In genomic region chr10:5656737-5657579, GRCh38 we compare ENCODE assay signal across 20 cellular contexts. TPM values are rescaled to one million over a fixed set of nuclear protein-coding genes. Genes with fewer than 3 reads are reported as not detected.
DNase-seq lines count a peak whose midpoint lies in the region; ATAC-seq, FAIRE-seq and TF ChIP-seq lines count a peak whose summit lies in the region.
"Had no signal": no experiment of that assay in that cellular context is flagged by ENCODE, and none has a peak within 500 bp of the region (broad histone marks: within the 10 kb centered on the region; RNA-seq: fewer than 3 reads in every experiment).

No MANE protein-coding gene starts in this region.

- H3K4me1 ChIP-seq in right atrium auricular region (no peaks in the 10 kb centered on the region), heart right ventricle (peaks cover 0 to 14% (median 0%) of the 10 kb centered on the region in 9 donors), Karpas-422 (ENCODE audit: low read length) (peaks cover 27% of the 10 kb centered on the region), kidney (ENCODE audit: control insufficient read depth in 1 of 2, insufficient read depth in 1 of 2, low read depth in 1 of 2, low read length in 2 of 2) (peaks cover 27 to 28% of the 10 kb centered on the region in 2 donors)

- H3K4me3 Mint-ChIP-seq in activated naive CD8-positive, alpha-beta T cell treated with anti-CD3 and anti-CD28 coated beads for 36 hours = peak overlapping the region; percentile 23
- H3K4me3 Mint-ChIP-seq: brain, nephron progenitor cell had no signal

- H3K4me3 ChIP-seq in right atrium auricular region (no peak overlapping the region), heart right ventricle (no peak overlapping the region), Karpas-422 (ENCODE audit: low read length) (no peak overlapping the region), kidney (ENCODE audit: low read length in 2 of 2) (no peak overlapping the region)
- H3K4me3 ChIP-seq: left lung, sigmoid colon, testis had no signal

- peaks cover 10% of the 10 kb centered on the region; the same call in 1 of the 2 replicates for H4K20me1 ChIP-seq in Karpas-422 (ENCODE audit: insufficient read depth, low read depth, low read length)

- H3K4me2 ChIP-seq in Karpas-422 (ENCODE audit: low read depth, low read length, poor library complexity, severe bottlenecking) = peak overlapping the region; percentile 33

- H3K4me1 Mint-ChIP-seq in activated naive CD8-positive, alpha-beta T cell treated with anti-CD3 and anti-CD28 coated beads for 36 hours = peaks cover 45% of the 10 kb centered on the region

- no peak overlapping the region for H2AFZ ChIP-seq in Karpas-422 (ENCODE audit: low read length)

- H3K27me3 Mint-ChIP-seq in activated naive CD8-positive, alpha-beta T cell treated with anti-CD3 and anti-CD28 coated beads for 36 hours = no peaks in the 10 kb centered on the region
- H3K27me3 Mint-ChIP-seq: brain had no signal

- no peaks in the 10 kb centered on the region for H3K9me3 Mint-ChIP-seq in activated naive CD8-positive, alpha-beta T cell treated with anti-CD3 and anti-CD28 coated beads for 36 hours
- H3K9me3 Mint-ChIP-seq: brain, nephron progenitor cell had no signal

- H3K27ac ChIP-seq in right atrium auricular region = no peak overlapping the region
- H3K27ac ChIP-seq in heart right ventricle = no peak overlapping the region
- no peak overlapping the region for H3K27ac ChIP-seq in Karpas-422 (ENCODE audit: low read length)
- H3K27ac ChIP-seq in kidney (ENCODE audit: low read depth in 2 of 2, low read length in 2 of 2) = no peak overlapping the region
- H3K27ac ChIP-seq: left lung, sigmoid colon, testis had no signal

- no peak for ATAC-seq in heart right ventricle
- no peak for ATAC-seq in HG03432 (IDR thresholded peaks at IDR 0.05; ENCODE audit: unreplicated experiment)
- ATAC-seq: left lung, SK-N-SH treated with all-trans-retinoic acid at 6 μM for 48 hours had no signal

- H3K36me3 ChIP-seq in right atrium auricular region = no peaks in the 10 kb centered on the region
- H3K36me3 ChIP-seq in heart right ventricle = peaks cover 0 to 16% (median 0%) of the 10 kb centered on the region in 9 donors
- H3K36me3 ChIP-seq in Karpas-422 (ENCODE audit: insufficient read depth, low read length) = no peaks in the 10 kb centered on the region
- H3K36me3 ChIP-seq in kidney (ENCODE audit: control insufficient read depth in 1 of 2, insufficient read depth in 2 of 2, low read length in 2 of 2) = no peaks in the 10 kb centered on the region
- H3K36me3 ChIP-seq: left lung, sigmoid colon had no signal

- no peaks in the 10 kb centered on the region for H3K27me3 ChIP-seq in right atrium auricular region
- no peaks in the 10 kb centered on the region for H3K27me3 ChIP-seq in heart right ventricle
- H3K27me3 ChIP-seq in Karpas-422 (ENCODE audit: low read length) = no peaks in the 10 kb centered on the region
- H3K27me3 ChIP-seq: left lung, sigmoid colon, testis had no signal

- intact Hi-C loops in heart right ventricle (cut with DNase I) (no loop called here), kidney (cut with DNase I) (no loop called here)

- no peak overlapping the region for H3K27ac Mint-ChIP-seq in activated naive CD8-positive, alpha-beta T cell treated with anti-CD3 and anti-CD28 coated beads for 36 hours
- H3K27ac Mint-ChIP-seq: brain, nephron progenitor cell had no signal

- 85 to 88% methylated on average over 8 of the region's 8 CpGs for WGBS in heart right ventricle, 2 donors

- DNase-seq in right atrium auricular region (ENCODE audit: low spot score) (peak; percentile 7), heart right ventricle (no peak), Karpas-422 (no peak), SHP77 treated with DMSO at 0.1 percent for 48 hours (lab: John Stamatoyannopoulos, UW) (no peak), kidney (no peak)
- DNase-seq in activated naive CD8-positive, alpha-beta T cell treated with anti-CD3 and anti-CD28 coated beads for 36 hours = no peak
- DNase-seq: activated CD4-positive, alpha-beta T cell treated with anti-CD3 and anti-CD28 coated beads for 48 hours; DMS53; left lung; midbrain; NCI-H1105; NCI-H524; nephron progenitor cell; sigmoid colon; testis had no signal

- no peaks in the 10 kb centered on the region for H3K9me3 ChIP-seq in right atrium auricular region
- H3K9me3 ChIP-seq in heart right ventricle = no peaks in the 10 kb centered on the region
- H3K9me3 ChIP-seq in Karpas-422 (ENCODE audit: low read length) = no peaks in the 10 kb centered on the region
- H3K9me3 ChIP-seq in kidney (ENCODE audit: control insufficient read depth in 1 of 2, low read length in 2 of 2) = no peaks in the 10 kb centered on the region
- H3K9me3 ChIP-seq: left lung, sigmoid colon, testis had no signal

- no peaks in the 10 kb centered on the region for H3K36me3 Mint-ChIP-seq in activated naive CD8-positive, alpha-beta T cell treated with anti-CD3 and anti-CD28 coated beads for 36 hours
- H3K36me3 Mint-ChIP-seq: brain had no signal

- TF ChIP-seq CTCF in right atrium auricular region (IDR thresholded peaks at IDR 0.05) (no peak), heart right ventricle (IDR thresholded peaks at IDR 0.05) (no peak), kidney (IDR thresholded peaks at IDR 0.05; ENCODE audit: borderline replicate concordance, extremely low read depth, insufficient read depth) (no peak)

- FAIRE-seq in kidney (lab: Jason Lieb, UNC) = no peak
- FAIRE-seq: colon, H1 had no signal

- no peaks in the 10 kb centered on the region for H3K79me2 ChIP-seq in Karpas-422 (ENCODE audit: low read length)

- H3K9ac ChIP-seq in Karpas-422 (ENCODE audit: low read length) (no peak overlapping the region), kidney (ENCODE audit: low read length in 2 of 2) (no peak overlapping the region)

- no peaks in the 10 kb centered on the region for H3K9me2 ChIP-seq in Karpas-422 (replicated peaks; ENCODE audit: insufficient read depth, low read length)

RNA-seq across cellular contexts. Expression of gene ASB13, which starts 9.4 kb away (rescaled TPM):
- total RNA-seq in right atrium auricular region (10 to 100 TPM; 10.5 to 14.3 TPM), heart right ventricle (10 to 100 TPM in 9 of 10 donors, 1 to 10 TPM in 1; 9.3 to 16.3 (median 13.4) TPM), kidney (47.7 TPM)
- polyA plus RNA-seq in heart right ventricle (10 to 100 TPM in 1 of 2 donors, 1 to 10 TPM in 1; 8.4 to 18.0 TPM), kidney (ENCODE audit: insufficient read depth, low read depth, low replicate concordance) (95.1 TPM)
- total RNA-seq in Karpas-422 (2014; rRNA removed; shearing (Covaris generic); ENCODE audit: low replicate concordance) = 12.2 and 26.0 TPM in 2 replicates
- total RNA-seq in activated naive CD8-positive, alpha-beta T cell treated with anti-CD3 and anti-CD28 coated beads for 36 hours = 10 to 100 TPM; 11.3 to 12.0 TPM

RNA-seq across cellular contexts. Expression of gene TASOR2, which starts 27.7 kb away (rescaled TPM):
- 10 to 100 TPM; 41.7 to 47.3 TPM for total RNA-seq in right atrium auricular region
- total RNA-seq in heart right ventricle = 10 to 100 TPM; 26.9 to 45.6 (median 34.6) TPM
- polyA plus RNA-seq in heart right ventricle = 10 to 100 TPM in 1 of 2 donors, 1 to 10 TPM in 1; 7.0 to 19.7 TPM
- 57.7 and 63.7 TPM in 2 replicates for total RNA-seq in Karpas-422 (2014; rRNA removed; shearing (Covaris generic); ENCODE audit: low replicate concordance)
- total RNA-seq in activated naive CD8-positive, alpha-beta T cell treated with anti-CD3 and anti-CD28 coated beads for 36 hours = 10 to 100 TPM; 63.4 to 63.9 TPM
- total RNA-seq in kidney = 58.8 TPM
- polyA plus RNA-seq in kidney (ENCODE audit: insufficient read depth, low read depth, low replicate concordance) = 3.9 TPM
